In the genomic region with DNA sequence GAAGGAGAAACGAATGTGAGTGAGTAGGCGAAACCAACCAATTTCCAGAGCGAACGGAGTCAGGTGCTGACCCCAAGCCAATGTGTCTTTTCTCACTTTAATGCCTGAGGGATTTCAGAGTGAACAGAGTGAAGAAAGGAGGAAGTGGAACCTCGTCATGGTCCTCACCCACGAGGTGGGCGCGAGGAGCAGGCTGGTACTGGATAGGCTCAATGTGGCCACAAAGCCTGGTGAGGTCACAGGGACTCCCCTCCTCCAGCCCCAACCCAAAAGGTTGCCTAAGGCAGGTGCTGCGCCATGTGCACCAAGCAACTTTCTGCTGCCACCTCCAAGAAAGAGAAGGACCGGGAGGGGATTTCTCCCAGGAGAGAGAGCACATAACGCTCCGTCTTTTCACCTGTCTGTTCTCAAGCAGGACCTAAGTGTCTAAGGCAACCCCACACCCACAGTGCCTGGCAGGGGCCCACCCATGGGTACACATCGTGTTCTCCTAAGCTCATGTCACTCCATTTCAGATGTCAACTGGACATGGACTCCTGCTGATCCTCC, we compare ENCODE assay signal across 8 cellular contexts. TPM values are rescaled to one million over a fixed set of nuclear protein-coding genes. Genes with fewer than 3 reads are reported as not detected.
DNase-seq lines count a peak whose midpoint lies in the region; ATAC-seq and FAIRE-seq lines count a peak whose summit lies in the region.

No MANE protein-coding gene starts in this region.

- peak; percentile 73 for ATAC-seq in GM21447 (IDR thresholded peaks at IDR 0.05; ENCODE audit: unreplicated experiment)
- ATAC-seq in HG03571 (IDR thresholded peaks at IDR 0.05; ENCODE audit: unreplicated experiment), result peak; percentile 70
- ATAC-seq in activated T-helper 17 cell treated with anti-CD3 and anti-CD28 coated beads, Interleukin-2, amount 50 U/mL, for 72 hours (replicated peaks), result peak; percentile 25

- DNase-seq in GM18507 (ENCODE audit: extremely low spot score, insufficient read length, low read depth), result peak; percentile 78
- DNase-seq in islet precursor cell, result no peak
- DNase-seq in iPS-NIHi11 (ENCODE audit: low spot score), result no peak
- no peak for DNase-seq in midbrain (lab: John Stamatoyannopoulos, UW)

- peak overlapping the region; percentile 99 for H3K4me3 Mint-ChIP-seq in activated T-helper 17 cell treated with anti-CD3 and anti-CD28 coated beads, Interleukin-2, amount 50 U/mL, for 72 hours
- peak overlapping the region; percentile 28 for H3K4me3 Mint-ChIP-seq in stimulated activated naive CD8-positive, alpha-beta T cell treated with anti-CD3 and anti-CD28 coated beads, Interleukin-15, Interleukin-2, amounts not matched to agents 100 ng/mL and 50 ng/mL, for 24 hours

- H3K27me3 Mint-ChIP-seq in activated T-helper 17 cell treated with anti-CD3 and anti-CD28 coated beads, Interleukin-2, amount 50 U/mL, for 72 hours, result no peaks in the 10 kb centered on the region
- no peaks in the 10 kb centered on the region for H3K27me3 Mint-ChIP-seq in stimulated activated naive CD8-positive, alpha-beta T cell treated with anti-CD3 and anti-CD28 coated beads, Interleukin-15, Interleukin-2, amounts not matched to agents 100 ng/mL and 50 ng/mL, for 24 hours

- H3K4me1 Mint-ChIP-seq in activated T-helper 17 cell treated with anti-CD3 and anti-CD28 coated beads, Interleukin-2, amount 50 U/mL, for 72 hours, result peaks cover 37% of the 10 kb centered on the region
- H3K4me1 Mint-ChIP-seq in stimulated activated naive CD8-positive, alpha-beta T cell treated with anti-CD3 and anti-CD28 coated beads, Interleukin-15, Interleukin-2, amounts not matched to agents 100 ng/mL and 50 ng/mL, for 24 hours (ENCODE audit: low read depth), result peaks cover 84% of the 10 kb centered on the region

- peak; percentile 98 for FAIRE-seq in GM18507 (lab: Jason Lieb, UNC)

- peak overlapping the region; percentile 95 for H3K27ac Mint-ChIP-seq in activated T-helper 17 cell treated with anti-CD3 and anti-CD28 coated beads, Interleukin-2, amount 50 U/mL, for 72 hours
- peak overlapping the region; percentile 96 for H3K27ac Mint-ChIP-seq in stimulated activated naive CD8-positive, alpha-beta T cell treated with anti-CD3 and anti-CD28 coated beads, Interleukin-15, Interleukin-2, amounts not matched to agents 100 ng/mL and 50 ng/mL, for 24 hours

- peaks cover 74% of the 10 kb centered on the region for H3K36me3 Mint-ChIP-seq in activated T-helper 17 cell treated with anti-CD3 and anti-CD28 coated beads, Interleukin-2, amount 50 U/mL, for 72 hours (ENCODE audit: low read depth)
- H3K36me3 Mint-ChIP-seq in stimulated activated naive CD8-positive, alpha-beta T cell treated with anti-CD3 and anti-CD28 coated beads, Interleukin-15, Interleukin-2, amounts not matched to agents 100 ng/mL and 50 ng/mL, for 24 hours (ENCODE audit: low read depth), result peaks cover 46% of the 10 kb centered on the region

- no peaks in the 10 kb centered on the region for H3K9me3 Mint-ChIP-seq in activated T-helper 17 cell treated with anti-CD3 and anti-CD28 coated beads, Interleukin-2, amount 50 U/mL, for 72 hours
- H3K9me3 Mint-ChIP-seq in stimulated activated naive CD8-positive, alpha-beta T cell treated with anti-CD3 and anti-CD28 coated beads, Interleukin-15, Interleukin-2, amounts not matched to agents 100 ng/mL and 50 ng/mL, for 24 hours, result no peaks in the 10 kb centered on the region

RNA-seq across cellular contexts. Expression of gene NRROS, which starts 3.8 kb away (rescaled TPM):
- total RNA-seq in activated T-helper 17 cell treated with anti-CD3 and anti-CD28 coated beads, Interleukin-2, amount 50 U/mL, for 72 hours, result 10 to 100 TPM; 26.5 to 42.3 TPM
